In genomic region chr11:67626970-67627369, GRCh38 we compare ENCODE assay signal across 24 cellular contexts. TPM values are rescaled to one million over a fixed set of nuclear protein-coding genes. Genes with fewer than 3 reads are reported as not detected.
DNase-seq lines count a peak whose midpoint lies in the region; ATAC-seq, FAIRE-seq and TF ChIP-seq lines count a peak whose summit lies in the region.
"Had no signal": no experiment of that assay in that cellular context is flagged by ENCODE, and none has a peak within 500 bp of the region (broad histone marks: within the 10 kb centered on the region; RNA-seq: fewer than 3 reads in every experiment).

No MANE protein-coding gene starts in this region.

- peaks cover 15% of the 10 kb centered on the region; the same call in 1 of the 3 replicates for H3K36me3 ChIP-seq in K562 (ENCODE audit: control insufficient read depth, insufficient read depth, low read length)
- H3K36me3 ChIP-seq: BLaER1, stomach, tibial artery had no signal

- no peak for TF ChIP-seq RAD21 in K562 (CRISPR knock-in tag; conservative IDR thresholded peaks at IDR 0.05 in 1 of 2, IDR thresholded peaks at IDR 0.05 in 1 of 2)

- H3K4me2 ChIP-seq in H9 (ENCODE audit: insufficient read depth, insufficient read length, low read length) (no peak overlapping the region), K562 (ENCODE audit: insufficient read depth, low read length) (no peak overlapping the region)
- H3K4me2 ChIP-seq: BLaER1 had no signal

- H3K4ac ChIP-seq in H9 (ENCODE audit: low read depth, low read length), result no peak overlapping the region

- peaks cover 12% of the 10 kb centered on the region for H3K27me3 Mint-ChIP-seq in H9 (ENCODE audit: low read depth)
- H3K27me3 Mint-ChIP-seq in nephron (ENCODE audit: low read depth), result peaks cover under 1% of the 10 kb centered on the region
- H3K27me3 Mint-ChIP-seq: naive B cell had no signal

- WGBS in H9 (ENCODE audit: extremely low coverage, insufficient read length, low lambda C conversion rate), result no CpG with 5 or more reads among the region's 10 CpGs
- 85% methylated on average over 9 of the region's 10 CpGs for WGBS in K562 (ENCODE audit: insufficient coverage, low coverage, missing lambda C conversion rate)

- CTCF ChIA-PET in K562 (lab: Yijun Ruan, JAX; ENCODE audit: low intra/inter-chr PET ratio), result no interaction called here

- no peak overlapping the region for H2BK120ac ChIP-seq in H9 (ENCODE audit: low read depth, low read length, poor library complexity, severe bottlenecking)

- H3K9me3 Mint-ChIP-seq in H9, result peaks cover 0 to 6% of the 10 kb centered on the region in 2 experiments; a peak in 3 of 5 replicates
- H3K9me3 Mint-ChIP-seq in nephron, result no peaks in the 10 kb centered on the region
- H3K9me3 Mint-ChIP-seq: activated naive CD4-positive, alpha-beta T cell treated with anti-CD3 and anti-CD28 coated beads, Interleukin-2, amount 10 ng/mL, durations not matched to agents 7 days and 5 days; activated T-helper 1 cell treated with anti-CD3 and anti-CD28 coated beads, Interleukin-12 subunit alpha, Interleukin-12 subunit beta, Interleukin-2, Interleukin-4 antibody, amounts not matched to agents 30 ng/mL and 10 ng/mL and 1 ng/mL, durations not matched to agents 14 hours and 24 hours and 36 hours; naive B cell had no signal

- no peaks in the 10 kb centered on the region for H3K79me1 ChIP-seq in H9 (ENCODE audit: insufficient read depth, low read depth, low read length, poor library complexity, severe bottlenecking)

- H3K9ac ChIP-seq in H9 (ENCODE audit: extremely low read depth, insufficient read length, low read length), result no peak overlapping the region
- no peak overlapping the region; a peak in 1 of 4 replicates for H3K9ac ChIP-seq in K562 (ENCODE audit: insufficient read depth in 1 of 2, low read depth in 2 of 2, low read length in 2 of 2)
- H3K9ac ChIP-seq: BLaER1 had no signal

- H3K9me3 ChIP-seq in H9 (ENCODE audit: control insufficient read depth, low read depth, low read length) (no peaks in the 10 kb centered on the region), K562 (replicated peaks; ENCODE audit: control insufficient read depth, insufficient read depth, low read depth, low read length) (no peaks in the 10 kb centered on the region)
- H3K9me3 ChIP-seq: BLaER1, stomach, tibial artery had no signal

- POLR2A ChIA-PET in K562 (lab: Yijun Ruan, JAX), result interaction anchor here (1.1 to 5.2 kb wide), 2 partner anchors 10 to 14 kb away, joined by 3 to 36 read pairs; no protein-coding TSS in a partner anchor

- H3K4me3 Mint-ChIP-seq in H9, result 0 out of 5 replicates have a peak overlapping the region, but pooled peaks of 1 of the 2 experiments have one; percentile 62
- peak overlapping the region in 2 of 3 experiments; percentile 32 to 47 for H3K4me3 Mint-ChIP-seq in nephron
- H3K4me3 Mint-ChIP-seq: activated naive CD4-positive, alpha-beta T cell treated with anti-CD3 and anti-CD28 coated beads, Interleukin-2, amount 10 ng/mL, durations not matched to agents 7 days and 5 days had no signal

- H2AFZ ChIP-seq in H9 (ENCODE audit: low read length), result no peak overlapping the region
- no peak overlapping the region for H2AFZ ChIP-seq in K562 (ENCODE audit: low read depth, low read length)

- in situ Hi-C loops in K562 (cut with MboI), result no loop called here

- H3K27ac ChIP-seq in 22Rv1 (peak overlapping the region; percentile 93), H9 (ENCODE audit: insufficient read length, low read depth, low read length) (no peak overlapping the region), K562 (ENCODE audit: extremely low read depth, low read depth, low read length) (no peak overlapping the region)
- H3K27ac ChIP-seq: BLaER1, epithelial cell of prostate, stomach, tibial artery had no signal

- no peaks in the 10 kb centered on the region for H3K9me1 ChIP-seq in K562 (ENCODE audit: control insufficient read depth, insufficient read depth, low read length)

- no peak overlapping the region for H2BK15ac ChIP-seq in H9 (ENCODE audit: low read depth, low read length)

- H4K5ac ChIP-seq in H9 (ENCODE audit: insufficient read length, low read depth, low read length), result no peak overlapping the region

- TF ChIP-seq EP300 in K562 (IDR thresholded peaks at IDR 0.05; ENCODE audit: low read length), result no peak

- no peaks in the 10 kb centered on the region for H4K20me1 ChIP-seq in H9 (ENCODE audit: control insufficient read depth, insufficient read depth, insufficient read length)
- H4K20me1 ChIP-seq in K562 (replicated peaks; ENCODE audit: control insufficient read depth, insufficient read depth, low read length), result no peaks in the 10 kb centered on the region
- H4K20me1 ChIP-seq: BLaER1 had no signal

- H3K4me3 ChIP-seq in K562, result no peak overlapping the region
- H3K4me3 ChIP-seq: BLaER1, skin epidermis, stomach, tibial artery had no signal

- TF ChIP-seq CTCF in 22Rv1 (IDR thresholded peaks at IDR 0.05) (no peak), H9 (conservative IDR thresholded peaks at IDR 0.05) (no peak), K562 (IDR thresholded peaks at IDR 0.05 in 2 of 3, conservative IDR thresholded peaks at IDR 0.05 in 1 of 3; ENCODE audit: insufficient read depth in 2 of 3, low read depth in 1 of 3, low read length in 3 of 3) (no peak), nephron (IDR thresholded peaks at IDR 0.05; ENCODE audit: unreplicated experiment in 3 of 3) (no peak)

- no peak overlapping the region for H3K18ac ChIP-seq in H9 (ENCODE audit: insufficient read length, low read depth, low read length)

- H3T11ph ChIP-seq in H9 (ENCODE audit: low read length), result no peak overlapping the region

- H3K27ac Mint-ChIP-seq in H9 (peak overlapping the region in 2 of 3 experiments; percentile 14 to 97; a peak in 3 of 7 replicates), nephron (peak overlapping the region in 2 of 3 experiments; percentile 7 to 44)
- H3K27ac Mint-ChIP-seq: activated naive CD4-positive, alpha-beta T cell treated with anti-CD3 and anti-CD28 coated beads, Interleukin-2, amount 10 ng/mL, durations not matched to agents 7 days and 5 days; activated T-helper 1 cell treated with anti-CD3 and anti-CD28 coated beads, Interleukin-12 subunit alpha, Interleukin-12 subunit beta, Interleukin-2, Interleukin-4 antibody, amounts not matched to agents 30 ng/mL and 10 ng/mL and 1 ng/mL, durations not matched to agents 14 hours and 24 hours and 36 hours had no signal

- H3K36me3 Mint-ChIP-seq in H9 (ENCODE audit: insufficient read depth in 1 of 3, low read depth in 3 of 3) (peaks cover 20 to 34% (median 31%) of the 10 kb centered on the region in 3 experiments), nephron (ENCODE audit: low read depth) (peaks cover 24% of the 10 kb centered on the region)
- H3K36me3 Mint-ChIP-seq: naive B cell had no signal

- TF ChIP-seq POLR2A in K562 (conservative IDR thresholded peaks at IDR 0.05), result no peak

- intact Hi-C loops in K562 (cut with micrococcal nuclease), result no loop called here

- H2BK12ac ChIP-seq in H9 (ENCODE audit: insufficient read length, low read depth, low read length), result no peak overlapping the region

- H2BK5ac ChIP-seq in H9 (ENCODE audit: insufficient read length, low read length), result no peak overlapping the region

- H4K8ac ChIP-seq in H9 (replicated peaks; ENCODE audit: insufficient read length, low read depth, low read length), result peak overlapping the region; percentile 6

- DNase-seq in H9 (peak; percentile 68), K562 (ENCODE audit: extremely low read depth in 1 of 4, low spot score in 3 of 4) (no peak), HPDE6-E6E7 (ENCODE audit: extremely low spot score) (no peak), GF-D8 (lab: John Stamatoyannopoulos, UW) (no peak)
- DNase-seq: activated CD4-positive, alpha-beta T cell treated with anti-CD3 and anti-CD28 coated beads, Interleukin-2, amount 50 U/mL, for 4 hours; activated naive CD4-positive, alpha-beta T cell treated with anti-CD3 and anti-CD28 coated beads, Interleukin-2, amount 10 ng/mL, durations not matched to agents 7 days and 5 days; GDM1; kidney glomerular epithelial cell; mesenchymal stem cell; MV-4-11; naive B cell; NCI-H446 treated with DMSO at 0.1 percent for 48 hours; SIG-M5; stomach; tibial artery had no signal

- H3K14ac ChIP-seq in H9 (ENCODE audit: insufficient read depth, low read length), result no peak overlapping the region

- no peak overlapping the region for H3K56ac ChIP-seq in H9 (ENCODE audit: insufficient read length, low read depth, low read length)

- no TSS peak for BruUV-seq in K562 (replicated peaks; lab: Mats Ljungman, UMichigan)

- H2AK5ac ChIP-seq in H9 (ENCODE audit: insufficient read length, low read length), result no peak overlapping the region

- no peaks in the 10 kb centered on the region for H3K79me2 ChIP-seq in H9 (ENCODE audit: insufficient read depth, low read length)
- H3K79me2 ChIP-seq in K562 (ENCODE audit: control insufficient read depth, insufficient read depth, low read length), result 0 out of 3 replicates have a peak, but pooled peaks cover 1% of the 10 kb centered on the region

- ATAC-seq in K562 (no peak), SK-N-SH treated with all-trans-retinoic acid at 6 μM for 48 hours (no peak)

- no peaks in the 10 kb centered on the region for H3K23me2 ChIP-seq in H9 (ENCODE audit: insufficient read length, low read depth, low read length, poor library complexity, severe bottlenecking)

- H3K4me1 Mint-ChIP-seq in H9 (peaks cover 42 to 54% of the 10 kb centered on the region in 2 experiments), nephron (peaks cover 5% of the 10 kb centered on the region)

- no peak overlapping the region for H4K91ac ChIP-seq in H9 (ENCODE audit: insufficient read length, low read depth, low read length)

- no peaks in the 10 kb centered on the region; the same call in 1 of the 2 replicates for H3K4me1 ChIP-seq in H9 (ENCODE audit: insufficient read depth, low read length)
- peaks cover 10 to 48% of the 10 kb centered on the region in 2 experiments for H3K4me1 ChIP-seq in K562 (replicated peaks in 1 of 2; ENCODE audit: control insufficient read depth in 2 of 2, insufficient read depth in 2 of 2, low read length in 2 of 2)

- no peak for FAIRE-seq in K562 (lab: Jason Lieb, UNC)

- H2BK20ac ChIP-seq in H9 (ENCODE audit: low read depth, low read length, poor library complexity, severe bottlenecking), result no peak overlapping the region

- no peak overlapping the region for H3K23ac ChIP-seq in H9 (ENCODE audit: insufficient read length, low read depth, low read length)

- no peaks in the 10 kb centered on the region for H3K27me3 ChIP-seq in H9 (ENCODE audit: insufficient read depth, low read length)
- no peaks in the 10 kb centered on the region for H3K27me3 ChIP-seq in K562 (ENCODE audit: control insufficient read depth in 2 of 2, insufficient read depth in 2 of 2, low read length in 2 of 2)
- H3K27me3 ChIP-seq: BLaER1, stomach, tibial artery had no signal

RNA-seq across cellular contexts. Expression of gene NUDT8, which starts 2.8 kb away (rescaled TPM):
- total RNA-seq in H9 (2021) (6.5 and 6.8 TPM in 2 replicates), K562 (2014; rRNA removed) (23.8 and 36.3 TPM in 2 replicates), K562 (2014; rRNA removed; fragmentation: Illumina TruSeq; extraction: Trizol) (1.5 and 2.0 TPM in 2 replicates), K562 (2015; rRNA removed; fragmentation: Illumina TruSeq; extraction: Trizol) (6.2 and 6.6 TPM in 2 replicates), K562 (2021) (26.7 and 27.8 TPM in 2 replicates)
- total RNA-seq in K562 (2011; cell fraction: chromatin; rRNA removed; ENCODE audit: low replicate concordance), result 2.8 and 15.1 TPM in 2 replicates
- 22.0 and 23.0 TPM in 2 replicates for total RNA-seq in K562 (2011; cell fraction: nucleolus; rRNA removed)
- 9.8 and 13.5 TPM in 2 replicates for total RNA-seq in K562 (2011; cell fraction: nucleoplasm; rRNA removed)
- polyA plus RNA-seq in K562 (2011; rRNA removed) (4.3 and 6.2 TPM in 2 replicates), K562 (2014; fragmentation: Illumina TruSeq; extraction: Trizol) (5.0 and 14.0 TPM in 2 replicates), K562 (2014; fragmentation: Nextera tagmentation; extraction: Ambion mirVana) (under 1 TPM; 0.23 to 0.85 TPM), K562 (2014; rRNA removed) (21.7 and 27.2 TPM in 2 replicates)
- polyA plus RNA-seq in K562 (2011; cell fraction: cytosol; rRNA removed), result 11.0 and 34.8 TPM in 2 replicates
- polyA plus RNA-seq in K562 (2011; cell fraction: nucleus; rRNA removed), result 27.2 and 46.8 TPM in 2 replicates
- 20.9 and 25.8 TPM in 2 replicates for polyA plus RNA-seq in K562 (2012)
- polyA minus RNA-seq in K562 (2011; rRNA and poly(A)+ RNA removed), result 0.72 and 1.2 TPM in 2 replicates
- 5.7 and 7.1 TPM in 2 replicates for polyA minus RNA-seq in K562 (2011; cell fraction: cytosol; rRNA and poly(A)+ RNA removed)
- polyA minus RNA-seq in K562 (2011; cell fraction: nucleus; rRNA and poly(A)+ RNA removed), result 11.9 and 15.1 TPM in 2 replicates

RNA-seq across cellular contexts. Expression of gene TBX10, which starts 12.6 kb away (rescaled TPM):
- total RNA-seq in H9 (2021), result not detected in 2 replicates
- total RNA-seq in K562 (2011; cell fraction: chromatin; rRNA removed; ENCODE audit: low replicate concordance), result not detected in 2 replicates
- not detected in 2 replicates for total RNA-seq in K562 (2011; cell fraction: nucleolus; rRNA removed)
- total RNA-seq in K562 (2011; cell fraction: nucleoplasm; rRNA removed), result not detected in 2 replicates
- total RNA-seq in K562 (2014; rRNA removed), result not detected in 2 replicates
- total RNA-seq in K562 (2014; rRNA removed; fragmentation: Illumina TruSeq; extraction: Trizol), result not detected in 2 replicates
- not detected in 2 replicates for total RNA-seq in K562 (2015; rRNA removed; fragmentation: Illumina TruSeq; extraction: Trizol)
- total RNA-seq in K562 (2021), result not detected in 2 replicates
- polyA plus RNA-seq in K562 (2011; rRNA removed), result not detected in 2 replicates
- polyA plus RNA-seq in K562 (2011; cell fraction: cytosol; rRNA removed), result not detected in 2 replicates
- polyA plus RNA-seq in K562 (2011; cell fraction: nucleus; rRNA removed), result not detected in 2 replicates
- 0.14 and 0.18 TPM in 2 replicates for polyA plus RNA-seq in K562 (2012)
- not detected in 2 replicates for polyA plus RNA-seq in K562 (2014; fragmentation: Illumina TruSeq; extraction: Trizol)
- polyA plus RNA-seq in K562 (2014; fragmentation: Nextera tagmentation; extraction: Ambion mirVana), result not detected
- polyA plus RNA-seq in K562 (2014; rRNA removed), result not detected in 2 replicates
- polyA minus RNA-seq in K562 (2011; rRNA and poly(A)+ RNA removed), result not detected in 2 replicates
- polyA minus RNA-seq in K562 (2011; cell fraction: cytosol; rRNA and poly(A)+ RNA removed), result not detected in 2 replicates
- not detected in 2 replicates for polyA minus RNA-seq in K562 (2011; cell fraction: nucleus; rRNA and poly(A)+ RNA removed)
- total RNA-seq: activated T-helper 1 cell treated with anti-CD3 and anti-CD28 coated beads, Interleukin-12 subunit alpha, Interleukin-12 subunit beta, Interleukin-2, Interleukin-4 antibody, amounts not matched to agents 30 ng/mL and 10 ng/mL and 1 ng/mL, durations not matched to agents 14 hours and 24 hours and 36 hours; LHCN-M2; osteocyte; stomach had no signal
- polyA plus RNA-seq: stomach had no signal

RNA-seq across cellular contexts. Expression of gene NDUFV1, which starts 20.2 kb away (rescaled TPM):
- total RNA-seq in H9 (2021) (152 and 154 TPM in 2 replicates), K562 (2014; rRNA removed) (408 and 468 TPM in 2 replicates), K562 (2014; rRNA removed; fragmentation: Illumina TruSeq; extraction: Trizol) (111 and 135 TPM in 2 replicates), K562 (2015; rRNA removed; fragmentation: Illumina TruSeq; extraction: Trizol) (242 and 251 TPM in 2 replicates), K562 (2021) (404 and 408 TPM in 2 replicates)
- 348 and 937 TPM in 2 replicates for total RNA-seq in K562 (2011; cell fraction: chromatin; rRNA removed; ENCODE audit: low replicate concordance)
- total RNA-seq in K562 (2011; cell fraction: nucleolus; rRNA removed), result 683 and 713 TPM in 2 replicates
- total RNA-seq in K562 (2011; cell fraction: nucleoplasm; rRNA removed), result 505 and 528 TPM in 2 replicates
- polyA plus RNA-seq in K562 (2011; rRNA removed) (172 and 261 TPM in 2 replicates), K562 (2014; fragmentation: Illumina TruSeq; extraction: Trizol) (209 and 273 TPM in 2 replicates), K562 (2014; fragmentation: Nextera tagmentation; extraction: Ambion mirVana) (10 to 100 TPM; 10.8 to 32.9 TPM), K562 (2014; rRNA removed) (423 and 426 TPM in 2 replicates)
- 251 and 329 TPM in 2 replicates for polyA plus RNA-seq in K562 (2011; cell fraction: cytosol; rRNA removed)
- polyA plus RNA-seq in K562 (2011; cell fraction: nucleus; rRNA removed), result 669 and 851 TPM in 2 replicates
- 286 and 337 TPM in 2 replicates for polyA plus RNA-seq in K562 (2012)
- polyA minus RNA-seq in K562 (2011; rRNA and poly(A)+ RNA removed), result 81.2 and 91.3 TPM in 2 replicates
- 141 and 202 TPM in 2 replicates for polyA minus RNA-seq in K562 (2011; cell fraction: cytosol; rRNA and poly(A)+ RNA removed)
- polyA minus RNA-seq in K562 (2011; cell fraction: nucleus; rRNA and poly(A)+ RNA removed), result 134 and 170 TPM in 2 replicates

RNA-seq across cellular contexts. Expression of gene ACY3, which starts 23.6 kb away (rescaled TPM):
- total RNA-seq in H9 (2021) (not detected in 2 replicates), K562 (2014; rRNA removed) (not detected in 2 replicates), K562 (2014; rRNA removed; fragmentation: Illumina TruSeq; extraction: Trizol) (not detected in 2 replicates), K562 (2015; rRNA removed; fragmentation: Illumina TruSeq; extraction: Trizol) (not detected in 2 replicates), K562 (2021) (not detected in 2 replicates)
- not detected in 2 replicates for total RNA-seq in K562 (2011; cell fraction: chromatin; rRNA removed; ENCODE audit: low replicate concordance)
- total RNA-seq in K562 (2011; cell fraction: nucleolus; rRNA removed), result not detected in 2 replicates
- not detected in 2 replicates for total RNA-seq in K562 (2011; cell fraction: nucleoplasm; rRNA removed)
- polyA plus RNA-seq in K562 (2011; rRNA removed) (not detected in 2 replicates), K562 (2014; fragmentation: Illumina TruSeq; extraction: Trizol) (not detected in 2 replicates), K562 (2014; fragmentation: Nextera tagmentation; extraction: Ambion mirVana) (not detected), K562 (2014; rRNA removed) (not detected in 2 replicates)
- polyA plus RNA-seq in K562 (2011; cell fraction: cytosol; rRNA removed), result not detected in 2 replicates
- polyA plus RNA-seq in K562 (2011; cell fraction: nucleus; rRNA removed), result not detected in 2 replicates
- not detected in 2 replicates for polyA plus RNA-seq in K562 (2012)
- not detected in 2 replicates for polyA minus RNA-seq in K562 (2011; rRNA and poly(A)+ RNA removed)
- not detected in 2 replicates for polyA minus RNA-seq in K562 (2011; cell fraction: cytosol; rRNA and poly(A)+ RNA removed)
- not detected in 2 replicates for polyA minus RNA-seq in K562 (2011; cell fraction: nucleus; rRNA and poly(A)+ RNA removed)
- total RNA-seq: activated T-helper 1 cell treated with anti-CD3 and anti-CD28 coated beads, Interleukin-12 subunit alpha, Interleukin-12 subunit beta, Interleukin-2, Interleukin-4 antibody, amounts not matched to agents 30 ng/mL and 10 ng/mL and 1 ng/mL, durations not matched to agents 14 hours and 24 hours and 36 hours; osteocyte had no signal

RNA-seq across cellular contexts. Expression of gene GSTP1, which starts 43.4 kb away (rescaled TPM):
- total RNA-seq in H9 (2021) (1,469 and 1,513 TPM in 2 replicates), K562 (2014; rRNA removed) (2,150 and 3,084 TPM in 2 replicates), K562 (2014; rRNA removed; fragmentation: Illumina TruSeq; extraction: Trizol) (412 and 592 TPM in 2 replicates), K562 (2015; rRNA removed; fragmentation: Illumina TruSeq; extraction: Trizol) (1,399 and 1,422 TPM in 2 replicates), K562 (2021) (1,400 and 1,492 TPM in 2 replicates)
- total RNA-seq in K562 (2011; cell fraction: chromatin; rRNA removed; ENCODE audit: low replicate concordance), result 78.9 and 217 TPM in 2 replicates
- 419 and 483 TPM in 2 replicates for total RNA-seq in K562 (2011; cell fraction: nucleolus; rRNA removed)
- 278 and 289 TPM in 2 replicates for total RNA-seq in K562 (2011; cell fraction: nucleoplasm; rRNA removed)
- polyA plus RNA-seq in K562 (2011; rRNA removed) (910 and 997 TPM in 2 replicates), K562 (2014; fragmentation: Illumina TruSeq; extraction: Trizol) (1,177 and 1,409 TPM in 2 replicates), K562 (2014; fragmentation: Nextera tagmentation; extraction: Ambion mirVana) (1,000 to 10,000 TPM in 1 of 2 experiments, 100 to 1,000 TPM in 1; 739 to 1,204 TPM), K562 (2014; rRNA removed) (1,679 and 1,695 TPM in 2 replicates)
- polyA plus RNA-seq in K562 (2011; cell fraction: cytosol; rRNA removed), result 1,621 and 2,879 TPM in 2 replicates
- polyA plus RNA-seq in K562 (2011; cell fraction: nucleus; rRNA removed), result 798 and 965 TPM in 2 replicates
- polyA plus RNA-seq in K562 (2012), result 1,622 and 1,822 TPM in 2 replicates
- polyA minus RNA-seq in K562 (2011; rRNA and poly(A)+ RNA removed), result 380 and 408 TPM in 2 replicates
- polyA minus RNA-seq in K562 (2011; cell fraction: cytosol; rRNA and poly(A)+ RNA removed), result 440 and 451 TPM in 2 replicates
- 118 and 167 TPM in 2 replicates for polyA minus RNA-seq in K562 (2011; cell fraction: nucleus; rRNA and poly(A)+ RNA removed)
